ENCODE assay signal across 1 cellular context in the genomic region with DNA sequence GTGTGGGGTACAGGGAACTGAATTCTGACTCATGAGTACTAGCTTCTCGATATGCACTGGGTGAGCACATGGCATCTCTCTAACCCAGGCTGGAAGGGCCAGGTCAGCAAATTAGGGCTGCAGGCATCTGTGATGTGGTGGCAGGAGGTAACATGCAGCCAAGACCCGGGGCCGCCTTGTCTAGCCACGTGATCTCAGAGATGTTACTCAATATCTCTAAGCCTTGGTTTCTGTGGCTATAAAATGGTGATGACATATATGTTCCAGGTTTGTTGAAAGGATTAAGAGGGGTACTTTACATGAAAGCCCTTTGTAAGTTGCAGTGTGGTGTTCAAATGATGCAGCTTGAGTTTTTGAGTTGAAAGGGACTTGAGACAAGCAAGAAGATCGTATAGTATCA.
TF ChIP-seq lines count a peak whose summit lies in the region.

No MANE protein-coding gene starts in this region.

TF ChIP-seq in WTC11, 78 proteins besides CTCF, POLR2A, EP300 and RAD21 (continued from another document):
- TF ChIP-seq, protein P1, sequence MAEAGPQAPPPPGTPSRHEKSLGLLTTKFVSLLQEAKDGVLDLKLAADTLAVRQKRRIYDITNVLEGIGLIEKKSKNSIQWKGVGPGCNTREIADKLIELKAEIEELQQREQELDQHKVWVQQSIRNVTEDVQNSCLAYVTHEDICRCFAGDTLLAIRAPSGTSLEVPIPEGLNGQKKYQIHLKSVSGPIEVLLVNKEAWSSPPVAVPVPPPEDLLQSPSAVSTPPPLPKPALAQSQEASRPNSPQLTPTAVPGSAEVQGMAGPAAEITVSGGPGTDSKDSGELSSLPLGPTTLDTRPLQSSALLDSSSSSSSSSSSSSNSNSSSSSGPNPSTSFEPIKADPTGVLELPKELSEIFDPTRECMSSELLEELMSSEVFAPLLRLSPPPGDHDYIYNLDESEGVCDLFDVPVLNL (CRISPR knock-in tag; IDR thresholded peaks at IDR 0.05; ENCODE audit: borderline replicate concordance, low read depth) = no peak
- TF ChIP-seq ZNF263 (CRISPR knock-in tag; IDR thresholded peaks at IDR 0.05; ENCODE audit: low read depth) (no peak), NFYB (CRISPR knock-in tag; conservative IDR thresholded peaks at IDR 0.05; ENCODE audit: low read depth) (no peak), PRRX2 (CRISPR knock-in tag; IDR thresholded peaks at IDR 0.05) (no peak), ESRRA (CRISPR knock-in tag; IDR thresholded peaks at IDR 0.05; ENCODE audit: borderline replicate concordance) (no peak), ZNF121 (CRISPR knock-in tag; IDR thresholded peaks at IDR 0.05) (no peak), ZNF423 (CRISPR knock-in tag; IDR thresholded peaks at IDR 0.05) (no peak), MXD4 (CRISPR knock-in tag; IDR thresholded peaks at IDR 0.05; ENCODE audit: borderline replicate concordance) (no peak), SMAD4 (CRISPR knock-in tag; IDR thresholded peaks at IDR 0.05) (no peak), SP1 (CRISPR knock-in tag; conservative IDR thresholded peaks at IDR 0.05) (no peak), JUN (CRISPR knock-in tag; IDR thresholded peaks at IDR 0.05) (no peak), CBFB (CRISPR knock-in tag; IDR thresholded peaks at IDR 0.05; ENCODE audit: low read depth) (no peak)
- TF ChIP-seq, protein P2, sequence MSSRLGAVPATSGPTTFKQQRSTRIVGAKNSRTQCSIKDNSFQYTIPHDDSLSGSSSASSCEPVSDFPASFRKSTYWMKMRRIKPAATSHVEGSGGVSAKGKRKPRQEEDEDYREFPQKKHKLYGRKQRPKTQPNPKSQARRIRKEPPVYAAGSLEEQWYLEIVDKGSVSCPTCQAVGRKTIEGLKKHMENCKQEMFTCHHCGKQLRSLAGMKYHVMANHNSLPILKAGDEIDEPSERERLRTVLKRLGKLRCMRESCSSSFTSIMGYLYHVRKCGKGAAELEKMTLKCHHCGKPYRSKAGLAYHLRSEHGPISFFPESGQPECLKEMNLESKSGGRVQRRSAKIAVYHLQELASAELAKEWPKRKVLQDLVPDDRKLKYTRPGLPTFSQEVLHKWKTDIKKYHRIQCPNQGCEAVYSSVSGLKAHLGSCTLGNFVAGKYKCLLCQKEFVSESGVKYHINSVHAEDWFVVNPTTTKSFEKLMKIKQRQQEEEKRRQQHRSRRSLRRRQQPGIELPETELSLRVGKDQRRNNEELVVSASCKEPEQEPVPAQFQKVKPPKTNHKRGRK (CRISPR knock-in tag; IDR thresholded peaks at IDR 0.05; ENCODE audit: borderline replicate concordance) = no peak
